36 cellular contexts compared by ENCODE assay signal in the genomic region with DNA sequence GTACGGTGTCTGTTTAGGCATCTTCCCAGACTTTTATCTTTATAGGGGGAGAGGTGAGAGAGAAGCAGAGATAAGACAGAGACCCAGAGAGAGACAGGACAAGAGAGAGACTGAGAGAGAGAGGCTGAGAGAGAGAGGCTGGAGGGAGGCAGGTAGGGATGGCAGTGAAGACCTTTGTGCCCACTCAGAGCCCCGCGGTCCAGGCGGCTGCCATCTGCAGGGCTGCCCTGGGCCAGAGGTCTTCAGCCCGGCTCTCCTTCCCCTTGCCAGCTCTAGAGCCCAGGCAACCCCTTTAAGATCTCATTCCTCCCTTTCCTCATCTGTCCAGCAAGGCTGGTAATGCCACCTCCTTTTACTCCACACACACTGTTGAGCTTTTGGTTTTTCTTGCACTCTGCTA.
"Had no signal": no experiment of that assay in that cellular context is flagged by ENCODE, and none has a peak within 500 bp of the region (broad histone marks: within the 10 kb centered on the region; RNA-seq: fewer than 3 reads in every experiment).

No MANE protein-coding gene starts in this region.

- H3K27me3 ChIP-seq: adrenal gland, body of pancreas, brain microvascular endothelial cell had no signal

- H3K36me3 Mint-ChIP-seq: activated CD4-positive, alpha-beta memory T cell treated with anti-CD3 and anti-CD28 coated beads for 36 hours; activated naive CD4-positive, alpha-beta T cell treated with anti-CD3 and anti-CD28 coated beads, Interleukin-2, amount 50 U/mL, for 72 hours; activated naive CD8-positive, alpha-beta T cell treated with anti-CD3 and anti-CD28 coated beads for 36 hours had no signal

- H3K9me3 ChIP-seq: adrenal gland, body of pancreas, breast epithelium had no signal

- DNase-seq: activated B cell treated with CpG ODN at 0.5 μM for 24 hours; activated CD4-positive, alpha-beta memory T cell treated with anti-CD3 and anti-CD28 coated beads for 36 hours; activated CD4-positive, alpha-beta T cell treated with anti-CD3 and anti-CD28 coated beads for 4 hours; activated CD4-positive, alpha-beta T cell treated with anti-CD3 and anti-CD28 coated beads, Interleukin-2, amount 10 ng/mL, durations not matched to agents 24 days and 14 days; activated CD4-positive, alpha-beta T cell treated with anti-CD3 and anti-CD28 coated beads, Interleukin-2, amount 50 U/mL, for 1 hour; activated CD4-positive, alpha-beta T cell treated with anti-CD3 and anti-CD28 coated beads, Interleukin-2, amount 50 U/mL, for 4 hours; activated CD4-positive, CD25-positive, alpha-beta regulatory T cell treated with anti-CD3 and anti-CD28 coated beads, Interleukin-2, amount 50 U/mL, for 72 hours; activated CD8-positive, alpha-beta memory T cell treated with anti-CD3 and anti-CD28 coated beads, Interleukin-2, amount 50 U/mL, for 4 hours; activated CD8-positive, alpha-beta T cell treated with anti-CD3 and anti-CD28 coated beads for 36 hours; activated effector memory CD4-positive, alpha-beta T cell treated with anti-CD3 and anti-CD28 coated beads, Interleukin-2, amount 50 U/mL, for 16 hours; activated gamma-delta T cell treated with Interleukin-2 at 50 U/mL for 16 hours; activated naive CD4-positive, alpha-beta T cell; activated naive CD4-positive, alpha-beta T cell treated with anti-CD3 and anti-CD28 coated beads for 36 hours; activated naive CD4-positive, alpha-beta T cell treated with anti-CD3 and anti-CD28 coated beads, Interleukin-2, amount 50 U/mL, for 16 hours; activated naive CD8-positive, alpha-beta T cell treated with anti-CD3 and anti-CD28 coated beads for 36 hours; activated T-cell treated with anti-CD3 and anti-CD28 coated beads for 4 hours; activated T-cell treated with anti-CD3 and anti-CD28 coated beads, Interleukin-2, amount 50 U/mL, for 1 hour; activated T-cell treated with anti-CD3 and anti-CD28 coated beads, Interleukin-2, amount 50 U/mL, for 4 hours; activated T-cell treated with anti-CD3 and anti-CD28 coated beads, Interleukin-2, amount 50 U/mL, for 72 hours; adrenal gland; amniotic stem cell; aorta; body of pancreas; brain microvascular endothelial cell; central memory CD4-positive, alpha-beta T cell; SW 1271; T-helper 1 cell; T-helper 2 cell; T-helper 9 cell had no signal

- H3K4me1 Mint-ChIP-seq: activated B cell treated with CpG ODN at 0.5 μM for 24 hours; activated CD4-positive, alpha-beta T cell treated with anti-CD3 and anti-CD28 coated beads, Interleukin-2, amount 10 ng/mL, durations not matched to agents 24 days and 14 days; activated naive CD8-positive, alpha-beta T cell treated with anti-CD3 and anti-CD28 coated beads for 36 hours; activated T-helper 17 cell treated with anti-CD3 and anti-CD28 coated beads, Interleukin-2, amount 50 U/mL, for 72 hours had no signal

- H3K27ac ChIP-seq: adrenal gland, body of pancreas, brain microvascular endothelial cell, breast epithelium, VCaP had no signal

- H3K4me3 ChIP-seq: adrenal gland, body of pancreas, breast epithelium had no signal

- H3K9me3 Mint-ChIP-seq: activated B cell treated with CpG ODN at 0.5 μM for 24 hours; activated CD4-positive, alpha-beta memory T cell treated with anti-CD3 and anti-CD28 coated beads for 36 hours; activated CD4-positive, alpha-beta T cell treated with anti-CD3 and anti-CD28 coated beads, Interleukin-2, amount 10 ng/mL, durations not matched to agents 24 days and 14 days; activated CD8-positive, alpha-beta T cell treated with anti-CD3 and anti-CD28 coated beads for 36 hours; activated naive CD8-positive, alpha-beta T cell treated with anti-CD3 and anti-CD28 coated beads for 36 hours; activated T-cell treated with anti-CD3 and anti-CD28 coated beads, Interleukin-2, amount 50 U/mL, for 4 hours; activated T-helper 1 cell treated with anti-CD3 and anti-CD28 coated beads, Interleukin-12 subunit alpha, Interleukin-12 subunit beta, Interleukin-2, Interleukin-4 antibody, amounts not matched to agents 30 ng/mL and 10 ng/mL and 1 ng/mL, durations not matched to agents 14 hours and 24 hours and 36 hours; activated T-helper 17 cell treated with anti-CD3 and anti-CD28 coated beads, Interleukin-2, amount 50 U/mL, for 72 hours; T-helper 1 cell treated with Interleukin-12 subunit alpha and Interleukin-12 subunit beta and Interleukin-4 antibody, amounts not matched to agents 30 μg/mL and 1 μg/mL, for 36 hours; T-helper 2 cell treated with Interferon-gamma antibody and Interleukin-4, amounts not matched to agents 5 μg/mL and 100 μg/mL, for 36 hours had no signal

- H3K4me1 ChIP-seq: adrenal gland, body of pancreas, breast epithelium had no signal

- H3K27ac Mint-ChIP-seq: activated B cell treated with CpG ODN at 0.5 μM for 24 hours; activated CD4-positive, alpha-beta memory T cell treated with anti-CD3 and anti-CD28 coated beads for 36 hours; activated CD4-positive, alpha-beta T cell treated with anti-CD3 and anti-CD28 coated beads, Interleukin-2, amount 10 ng/mL, durations not matched to agents 24 days and 14 days; activated CD8-positive, alpha-beta T cell treated with anti-CD3 and anti-CD28 coated beads for 36 hours; activated naive CD4-positive, alpha-beta T cell treated with anti-CD3 and anti-CD28 coated beads for 36 hours; activated naive CD8-positive, alpha-beta T cell treated with anti-CD3 and anti-CD28 coated beads for 36 hours; activated T-cell treated with anti-CD3 and anti-CD28 coated beads, Interleukin-2, amount 50 U/mL, for 72 hours; activated T-helper 1 cell treated with anti-CD3 and anti-CD28 coated beads, Interleukin-12 subunit alpha, Interleukin-12 subunit beta, Interleukin-2, Interleukin-4 antibody, amounts not matched to agents 30 ng/mL and 10 ng/mL and 1 ng/mL, durations not matched to agents 14 hours and 24 hours and 36 hours; activated T-helper 17 cell treated with anti-CD3 and anti-CD28 coated beads, Interleukin-2, amount 50 U/mL, for 72 hours; T-helper 1 cell treated with Interleukin-12 subunit alpha and Interleukin-12 subunit beta and Interleukin-4 antibody, amounts not matched to agents 30 μg/mL and 1 μg/mL, for 36 hours; T-helper 2 cell treated with Interferon-gamma antibody and Interleukin-4, amounts not matched to agents 5 μg/mL and 100 μg/mL, for 36 hours had no signal

- H3K27me3 Mint-ChIP-seq: activated B cell treated with CpG ODN at 0.5 μM for 24 hours; activated CD4-positive, alpha-beta T cell treated with anti-CD3 and anti-CD28 coated beads, Interleukin-2, amount 10 ng/mL, durations not matched to agents 24 days and 14 days; activated T-helper 17 cell treated with anti-CD3 and anti-CD28 coated beads, Interleukin-2, amount 50 U/mL, for 72 hours had no signal

- ATAC-seq: activated CD8-positive, alpha-beta T cell treated with anti-CD3 and anti-CD28 coated beads for 36 hours; activated naive CD4-positive, alpha-beta T cell treated with anti-CD3 and anti-CD28 coated beads, Interleukin-2, amount 50 U/mL, for 72 hours; activated T-cell treated with anti-CD3 and anti-CD28 coated beads, Interleukin-2, amount 50 U/mL, for 4 hours; activated T-cell treated with anti-CD3 and anti-CD28 coated beads, Interleukin-2, amount 50 U/mL, for 72 hours; activated T-helper 17 cell treated with anti-CD3 and anti-CD28 coated beads, Interleukin-2, amount 50 U/mL, for 72 hours; body of pancreas had no signal

- H3K36me3 ChIP-seq: adrenal gland, brain microvascular endothelial cell, breast epithelium had no signal

- H3K4me3 Mint-ChIP-seq: activated B cell treated with CpG ODN at 0.5 μM for 24 hours; activated CD4-positive, alpha-beta memory T cell treated with anti-CD3 and anti-CD28 coated beads for 36 hours; activated CD4-positive, alpha-beta T cell treated with anti-CD3 and anti-CD28 coated beads, Interleukin-2, amount 10 ng/mL, durations not matched to agents 24 days and 14 days; activated CD8-positive, alpha-beta T cell treated with anti-CD3 and anti-CD28 coated beads for 36 hours; activated naive CD4-positive, alpha-beta T cell treated with anti-CD3 and anti-CD28 coated beads for 36 hours; activated naive CD8-positive, alpha-beta T cell treated with anti-CD3 and anti-CD28 coated beads for 36 hours; activated T-cell treated with anti-CD3 and anti-CD28 coated beads, Interleukin-2, amount 50 U/mL, for 4 hours; activated T-cell treated with anti-CD3 and anti-CD28 coated beads, Interleukin-2, amount 50 U/mL, for 72 hours; activated T-helper 1 cell treated with anti-CD3 and anti-CD28 coated beads, Interleukin-12 subunit alpha, Interleukin-12 subunit beta, Interleukin-2, Interleukin-4 antibody, amounts not matched to agents 30 ng/mL and 10 ng/mL and 1 ng/mL, durations not matched to agents 14 hours and 24 hours and 36 hours; activated T-helper 17 cell treated with anti-CD3 and anti-CD28 coated beads, Interleukin-2, amount 50 U/mL, for 72 hours; T-helper 1 cell treated with Interleukin-12 subunit alpha and Interleukin-12 subunit beta and Interleukin-4 antibody, amounts not matched to agents 30 μg/mL and 1 μg/mL, for 36 hours; T-helper 2 cell treated with Interferon-gamma antibody and Interleukin-4, amounts not matched to agents 5 μg/mL and 100 μg/mL, for 36 hours had no signal
